19 cellular contexts compared by ENCODE assay signal in genomic region chr9:5999443-6000104, GRCh38.
"Had no signal": no experiment of that assay in that cellular context is flagged by ENCODE, and none has a peak within 500 bp of the region (broad histone marks: within the 10 kb centered on the region; RNA-seq: fewer than 3 reads in every experiment).

No MANE protein-coding gene starts in this region.

- H3K9me3 ChIP-seq: esophagus squamous epithelium, mucosa of descending colon, prostate gland, transverse colon had no signal

- H3K27ac ChIP-seq: cardiac muscle cell, esophagus squamous epithelium, neural progenitor cell, prostate gland, skin epidermis, transverse colon had no signal

- H3K27ac Mint-ChIP-seq: activated CD4-positive, alpha-beta T cell treated with anti-CD3 and anti-CD28 coated beads for 36 hours; effector memory CD8-positive, alpha-beta T cell; neural progenitor cell; stimulated activated naive CD8-positive, alpha-beta T cell treated with anti-CD3 and anti-CD28 coated beads, Interleukin-15, Interleukin-2, amounts not matched to agents 100 ng/mL and 50 ng/mL, for 24 hours had no signal

- H3K9me3 Mint-ChIP-seq: effector memory CD8-positive, alpha-beta T cell; naive B cell; neural progenitor cell; stimulated activated naive CD8-positive, alpha-beta T cell treated with anti-CD3 and anti-CD28 coated beads, Interleukin-15, Interleukin-2, amounts not matched to agents 100 ng/mL and 50 ng/mL, for 24 hours had no signal

- H3K4me1 ChIP-seq: prostate gland had no signal

- H3K4me3 ChIP-seq: cardiac muscle cell, esophagus squamous epithelium, mucosa of descending colon, neural progenitor cell, prostate gland, skin epidermis, transverse colon had no signal

- H3K27me3 ChIP-seq: cardiac muscle cell, esophagus squamous epithelium, neural progenitor cell, transverse colon had no signal

- H3K36me3 ChIP-seq: prostate gland, transverse colon had no signal

- H2AFZ ChIP-seq: neural progenitor cell had no signal

- H3K4me2 ChIP-seq: neural progenitor cell had no signal

- ATAC-seq: activated CD4-positive, alpha-beta T cell treated with anti-CD3 and anti-CD28 coated beads for 36 hours; effector memory CD8-positive, alpha-beta T cell; left cardiac atrium; mucosa of descending colon; right cardiac atrium had no signal

- H3K4me3 Mint-ChIP-seq: activated CD4-positive, alpha-beta T cell treated with anti-CD3 and anti-CD28 coated beads for 36 hours; activated naive CD8-positive, alpha-beta T cell; effector memory CD8-positive, alpha-beta T cell; naive B cell; neural progenitor cell; stimulated activated naive CD8-positive, alpha-beta T cell treated with anti-CD3 and anti-CD28 coated beads, Interleukin-15, Interleukin-2, amounts not matched to agents 100 ng/mL and 50 ng/mL, for 24 hours had no signal

- H3K27me3 Mint-ChIP-seq: activated CD4-positive, alpha-beta T cell treated with anti-CD3 and anti-CD28 coated beads for 36 hours; activated naive CD8-positive, alpha-beta T cell; effector memory CD8-positive, alpha-beta T cell; naive B cell; stimulated activated naive CD8-positive, alpha-beta T cell treated with anti-CD3 and anti-CD28 coated beads, Interleukin-15, Interleukin-2, amounts not matched to agents 100 ng/mL and 50 ng/mL, for 24 hours had no signal

- DNase-seq: activated CD4-positive, alpha-beta T cell treated with anti-CD3 and anti-CD28 coated beads for 36 hours; activated CD4-positive, alpha-beta T cell treated with anti-CD3 and anti-CD28 coated beads, Interleukin-2, amount 50 U/mL, for 48 hours; activated gamma-delta T cell; dermis blood vessel endothelial cell; effector memory CD8-positive, alpha-beta T cell; esophagus squamous epithelium; left cardiac atrium; mesenchymal stem cell; mucosa of descending colon; naive B cell; right cardiac atrium; T-helper 2 cell; transverse colon had no signal

- H3K9ac ChIP-seq: neural progenitor cell had no signal

- H3K36me3 Mint-ChIP-seq: naive B cell, neural progenitor cell had no signal
